Comparison of ENCODE assay signal across 23 cellular contexts in the genomic region with DNA sequence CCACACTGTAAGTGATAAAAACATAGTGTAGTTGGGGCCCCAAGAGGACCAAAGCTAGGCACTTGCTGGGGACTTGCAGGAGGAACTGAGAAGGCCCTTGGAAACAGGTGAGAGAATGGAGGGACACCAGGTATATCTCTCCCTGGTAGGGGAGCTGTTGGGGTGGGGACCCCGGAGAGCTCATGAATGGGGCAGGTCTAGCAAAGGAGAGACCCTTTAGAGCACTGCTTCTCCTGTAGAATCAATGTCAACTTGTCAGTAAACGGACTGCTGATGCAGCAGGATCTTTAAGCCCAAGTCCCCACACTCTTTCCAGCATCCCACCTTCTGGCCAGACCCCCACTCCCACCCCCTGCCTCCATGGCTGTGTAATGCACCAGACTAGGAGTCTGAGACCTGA.
"Had no signal": no experiment of that assay in that cellular context is flagged by ENCODE, and none has a peak within 500 bp of the region (broad histone marks: within the 10 kb centered on the region; RNA-seq: fewer than 3 reads in every experiment).

No MANE protein-coding gene starts in this region.

- H3K27me3 ChIP-seq: gastrocnemius medialis, neutrophil, pancreas, right lobe of liver, thyroid gland, vagina had no signal

- H3K36me3 ChIP-seq: gastrocnemius medialis, left lung, neutrophil, pancreas, right lobe of liver, stomach, thyroid gland, vagina had no signal

- ATAC-seq: esophagus mucosa; gastrocnemius medialis; left cardiac atrium; left lung; naive thymus-derived CD8-positive, alpha-beta T cell; pancreas; right lobe of liver; stimulated activated effector memory CD8-positive, alpha-beta T cell treated with anti-CD3 and anti-CD28 coated beads, Interleukin-12 subunit alpha, Interleukin-12 subunit beta, amount 100 ng/mL, for 72 hours had no signal

- DNase-seq: foreskin fibroblast; gastrocnemius medialis; left cardiac atrium; left lung; mammary epithelial cell; mesendoderm; naive thymus-derived CD8-positive, alpha-beta T cell; nephron progenitor cell; pancreas; right lobe of liver; stimulated activated CD4-positive, alpha-beta T cell treated with anti-CD3 and anti-CD28 coated beads, Interleukin-2, amount 100 ng/mL, for 24 hours; stimulated activated CD4-positive, alpha-beta T cell treated with anti-CD3 and anti-CD28 coated beads, Interleukin-4, amount 100 ng/mL, for 24 hours; stimulated activated naive CD4-positive, alpha-beta T cell treated with Interleukin-2 at 50 U/mL for 16 hours; stomach; thyroid gland; trophoblast cell had no signal

- H3K4me2 ChIP-seq: smooth muscle cell had no signal

- H3K4me1 ChIP-seq: gastrocnemius medialis, pancreas, right lobe of liver, thyroid gland had no signal

- H3K9me3 ChIP-seq: gastrocnemius medialis, left lung, neutrophil, pancreas, right lobe of liver, stomach, thyroid gland, vagina had no signal

- H3K4me3 ChIP-seq: coronary artery, gastrocnemius medialis, left lung, pancreas, right lobe of liver, smooth muscle cell, stomach, thyroid gland, vagina had no signal

- H3K27ac ChIP-seq: coronary artery, epithelial cell of prostate, gastrocnemius medialis, left lung, neutrophil, pancreas, right lobe of liver, stomach, thyroid gland, vagina had no signal
